22 cellular contexts compared by ENCODE assay signal in genomic region chr21:15236111-15236510, GRCh38.
"Had no signal": no experiment of that assay in that cellular context is flagged by ENCODE, and none has a peak within 500 bp of the region (broad histone marks: within the 10 kb centered on the region; RNA-seq: fewer than 3 reads in every experiment).

No MANE protein-coding gene starts in this region.

- DNase-seq: colonic mucosa; cortex of kidney; dermis blood vessel endothelial cell; dorsolateral prefrontal cortex; effector CD4-positive, alpha-beta T cell; effector CD8-positive, alpha-beta T cell; effector memory CD4-positive, alpha-beta T cell; effector memory CD8-positive, alpha-beta T cell; endodermal cell; erythroblast; esophagus squamous epithelium; foreskin fibroblast; foreskin keratinocyte; gastrocnemius medialis; glutamatergic neuron; head of caudate nucleus; heart left ventricle; heart right ventricle had no signal

- H3K27ac ChIP-seq: colonic mucosa, coronary artery, dorsolateral prefrontal cortex, epithelial cell of prostate, esophagus muscularis mucosa, esophagus squamous epithelium, foreskin keratinocyte, gastrocnemius medialis, gastroesophageal sphincter, heart left ventricle, heart right ventricle had no signal

- H3K9me3 ChIP-seq: colonic mucosa, esophagus muscularis mucosa, esophagus squamous epithelium, gastrocnemius medialis, gastroesophageal sphincter, heart left ventricle, heart right ventricle had no signal

- H3K4me1 ChIP-seq: colonic mucosa, esophagus squamous epithelium, foreskin keratinocyte, gastrocnemius medialis, gastroesophageal sphincter, heart right ventricle had no signal

- H3K4me3 ChIP-seq: colonic mucosa, coronary artery, dorsolateral prefrontal cortex, esophagus muscularis mucosa, esophagus squamous epithelium, gastrocnemius medialis, gastroesophageal sphincter, heart left ventricle, heart right ventricle had no signal

- H3K27me3 ChIP-seq: colonic mucosa, dorsolateral prefrontal cortex, esophagus muscularis mucosa, esophagus squamous epithelium, foreskin keratinocyte, gastrocnemius medialis, gastroesophageal sphincter, heart left ventricle, heart right ventricle had no signal

- H3K36me3 ChIP-seq: colonic mucosa, esophagus muscularis mucosa, esophagus squamous epithelium, gastrocnemius medialis, gastroesophageal sphincter, heart left ventricle, heart right ventricle had no signal
